8 cellular contexts compared by ENCODE assay signal in the genomic region with DNA sequence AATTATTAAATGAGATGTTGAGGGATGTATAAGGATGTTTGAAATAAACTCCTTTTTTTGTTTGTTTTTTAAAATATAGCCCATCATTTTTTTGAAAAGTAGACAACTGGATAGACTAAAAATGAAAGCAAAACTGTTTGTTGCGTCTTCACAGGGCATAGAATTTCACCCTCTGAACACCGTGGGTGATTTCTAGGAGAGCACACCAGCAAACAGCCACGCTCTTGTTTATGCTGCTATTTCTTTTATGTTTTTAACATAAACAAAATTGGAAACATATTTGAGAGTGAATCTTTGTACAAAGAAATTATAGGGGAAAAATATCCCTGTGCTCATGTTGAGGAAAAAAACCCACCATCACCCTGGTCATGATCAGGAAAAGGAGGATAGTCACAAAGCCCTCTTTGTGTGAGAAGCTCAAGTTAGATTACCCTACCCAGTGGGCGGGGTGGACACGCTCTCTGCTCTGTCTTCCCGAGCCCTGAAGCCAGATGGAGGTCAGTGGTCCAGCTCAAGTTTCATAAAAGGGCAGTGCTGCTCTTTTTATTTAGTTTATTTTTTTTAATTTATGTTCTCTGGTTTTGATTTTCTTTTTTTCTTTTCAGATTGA.
DNase-seq lines count a peak whose midpoint lies in the region; ATAC-seq, FAIRE-seq and TF ChIP-seq lines count a peak whose summit lies in the region.

No MANE protein-coding gene starts in this region.

- intact Hi-C loops in kidney (cut with DNase I): no loop called here

- DNase-seq in GDM1 (lab: John Stamatoyannopoulos, UW): peak; percentile 54
- DNase-seq in SJCRH30: peak; percentile 71 to 84
- peak; percentile 18 for DNase-seq in medulla oblongata (ENCODE audit: extremely low spot score)
- no peak for DNase-seq in kidney
- no peak for DNase-seq in NK-92 treated with Interleukin-12 subunit alpha and Interleukin-12 subunit beta, amount 100 ng/mL, for 24 hours (lab: John Stamatoyannopoulos, UW)
- no peak for DNase-seq in DMS79 (lab: John Stamatoyannopoulos, UW)

- no peaks in the 10 kb centered on the region for H3K27me3 ChIP-seq in SJCRH30

- H3K4me1 ChIP-seq in SJCRH30 (peaks cover 10% of the 10 kb centered on the region; the same call in 1 of the 2 replicates), kidney (ENCODE audit: control insufficient read depth in 1 of 2, insufficient read depth in 1 of 2, low read depth in 1 of 2, low read length in 2 of 2) (no peaks in the 10 kb centered on the region)

- peak overlapping the region; percentile 78 for H3K27ac ChIP-seq in SJCRH30
- H3K27ac ChIP-seq in kidney (ENCODE audit: low read depth in 2 of 2, low read length in 2 of 2): no peak overlapping the region

- TF ChIP-seq CTCF in kidney (IDR thresholded peaks at IDR 0.05; ENCODE audit: borderline replicate concordance, extremely low read depth, insufficient read depth): no peak

- H3K36me3 ChIP-seq in SJCRH30: no peaks in the 10 kb centered on the region
- no peaks in the 10 kb centered on the region for H3K36me3 ChIP-seq in kidney (ENCODE audit: control insufficient read depth in 1 of 2, insufficient read depth in 2 of 2, low read length in 2 of 2)

- FAIRE-seq in kidney (lab: Jason Lieb, UNC): no peak

- peak overlapping the region; percentile 56 for H3K4me3 ChIP-seq in SJCRH30
- no peak overlapping the region for H3K4me3 ChIP-seq in kidney (ENCODE audit: low read length in 2 of 2)

- no peak overlapping the region for H3K9ac ChIP-seq in kidney (ENCODE audit: low read length in 2 of 2)

- H3K9me3 ChIP-seq in SJCRH30 (replicated peaks) (no peaks in the 10 kb centered on the region), kidney (ENCODE audit: control insufficient read depth in 1 of 2, low read length in 2 of 2) (no peaks in the 10 kb centered on the region)

- ATAC-seq in GM19328 (IDR thresholded peaks at IDR 0.05; ENCODE audit: unreplicated experiment) (peak; percentile 82), HG03135 (IDR thresholded peaks at IDR 0.05; ENCODE audit: unreplicated experiment) (peak; percentile 79)

Comparison
In these comparisons a context has a peak if more than half of its experiments do, and no peak if none do; other contexts are left out.
1. DNase-seq: peak in GDM1 (single experiment), SJCRH30 (2 of 2) and medulla oblongata (single experiment); none in kidney (single experiment), NK-92 treated with Interleukin-12 subunit alpha and Interleukin-12 subunit beta, amount 100 ng/mL, for 24 hours (single experiment) and DMS79 (single experiment).